ENCODE assay signal across 1 cellular context in genomic region chr12:124745468-124745890, GRCh38.
TF ChIP-seq lines count a peak whose summit lies in the region.

No MANE protein-coding gene starts in this region.

TF ChIP-seq in GM23338, 12 proteins besides CTCF, POLR2A, EP300 and RAD21 (continued from another document):
- no peak for TF ChIP-seq ZNF462 (CRISPR knock-in tag; IDR thresholded peaks at IDR 0.05)
- TF ChIP-seq ETS1 (IDR thresholded peaks at IDR 0.05): no peak
- no peak for TF ChIP-seq ZNF114 (CRISPR knock-in tag; IDR thresholded peaks at IDR 0.05)
